Comparison of ENCODE assay signal across 8 cellular contexts in the genomic region with DNA sequence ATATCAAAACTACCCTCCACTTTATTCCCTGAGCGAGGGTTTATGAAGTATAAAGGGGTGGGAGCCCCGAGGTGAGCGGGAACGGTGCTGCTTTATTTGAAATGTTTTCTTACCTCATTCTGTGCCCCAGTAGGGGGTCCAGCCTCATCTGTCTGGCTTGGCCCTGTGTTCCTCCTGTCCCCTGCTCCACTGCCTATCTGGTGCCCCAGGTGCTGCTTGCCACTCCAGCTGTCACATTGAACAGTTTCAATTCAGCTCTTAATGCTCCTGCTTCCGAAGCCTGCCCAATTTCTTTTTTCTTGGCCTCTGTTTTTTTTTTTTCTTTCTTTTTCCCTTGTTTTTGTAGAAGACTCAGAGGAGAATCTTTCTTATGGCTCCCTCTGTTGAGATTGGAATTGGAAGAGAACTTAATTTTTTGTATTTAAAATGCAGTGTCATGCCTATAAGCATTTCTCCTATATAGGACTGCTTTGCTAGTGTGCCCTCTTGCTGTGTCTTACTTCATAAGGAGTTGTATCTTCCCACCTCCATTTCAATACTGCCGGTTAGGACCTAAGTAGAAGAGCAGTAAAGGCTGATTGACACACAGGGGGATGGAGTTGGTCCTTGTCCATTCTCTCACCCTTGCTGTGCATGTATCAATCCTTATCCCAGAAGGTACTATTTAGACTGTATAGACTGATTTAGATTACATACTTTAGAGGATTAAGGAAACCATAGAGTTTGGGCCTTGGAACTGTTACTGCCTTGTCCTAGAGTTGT. TPM values are rescaled to one million over a fixed set of nuclear protein-coding genes. Genes with fewer than 3 reads are reported as not detected.
DNase-seq lines count a peak whose midpoint lies in the region; ATAC-seq and TF ChIP-seq lines count a peak whose summit lies in the region.

No MANE protein-coding gene starts in this region.

- H3K9me3 Mint-ChIP-seq in dendritic cell treated with granulocyte-macrophage colony-stimulating factor and Interleukin-4, amounts not matched to agents 40 ng/mL and 50 ng/mL, for 4 days = no peaks in the 10 kb centered on the region
- no peaks in the 10 kb centered on the region for H3K9me3 Mint-ChIP-seq in nephron progenitor cell

- no peak for ATAC-seq in GM21737 (IDR thresholded peaks at IDR 0.05; ENCODE audit: unreplicated experiment)

- peak overlapping the region; percentile 79; the same call in 1 of the 2 replicates for H3K4me3 ChIP-seq in MG63

- H3K27me3 Mint-ChIP-seq in dendritic cell treated with granulocyte-macrophage colony-stimulating factor and Interleukin-4, amounts not matched to agents 40 ng/mL and 50 ng/mL, for 4 days = no peaks in the 10 kb centered on the region
- peaks cover 7% of the 10 kb centered on the region for H3K27me3 Mint-ChIP-seq in nephron progenitor cell (ENCODE audit: low read depth, poor library complexity)

- H3K4me1 Mint-ChIP-seq in dendritic cell treated with granulocyte-macrophage colony-stimulating factor and Interleukin-4, amounts not matched to agents 40 ng/mL and 50 ng/mL, for 4 days (ENCODE audit: low read depth) = peaks cover 38% of the 10 kb centered on the region
- peaks cover 54% of the 10 kb centered on the region for H3K4me1 Mint-ChIP-seq in nephron progenitor cell

- no peaks in the 10 kb centered on the region for H3K9me3 ChIP-seq in MG63

- peaks cover 48% of the 10 kb centered on the region for H3K36me3 ChIP-seq in MG63

- H3K27me3 ChIP-seq in MG63 = no peaks in the 10 kb centered on the region

- intact Hi-C loops in dendritic cell treated with granulocyte-macrophage colony-stimulating factor and Interleukin-4, amounts not matched to agents 40 ng/mL and 50 ng/mL, for 4 days (cut with micrococcal nuclease) = loop anchor here (10.0 kb wide), 1 partner anchor 855 kb away; a partner anchor contains a TSS

- H3K36me3 Mint-ChIP-seq in dendritic cell treated with granulocyte-macrophage colony-stimulating factor and Interleukin-4, amounts not matched to agents 40 ng/mL and 50 ng/mL, for 4 days (ENCODE audit: low read depth) = peaks cover 46% of the 10 kb centered on the region
- peaks cover 59% of the 10 kb centered on the region for H3K36me3 Mint-ChIP-seq in nephron progenitor cell (ENCODE audit: low read depth)

- H3K27ac Mint-ChIP-seq in dendritic cell treated with granulocyte-macrophage colony-stimulating factor and Interleukin-4, amounts not matched to agents 40 ng/mL and 50 ng/mL, for 4 days = peak overlapping the region; percentile 99
- peak overlapping the region; percentile 100 for H3K27ac Mint-ChIP-seq in nephron progenitor cell

- no peak for TF ChIP-seq CTCF in nephron progenitor cell (IDR thresholded peaks at IDR 0.05)
- TF ChIP-seq CTCF in GM13977 (IDR thresholded peaks at IDR 0.05; ENCODE audit: extremely low read depth, insufficient read depth, missing control alignments) = no peak

- in situ Hi-C loops in GM13977 (cut with MboI; ENCODE audit: low pct_unique_long_range_greater_than_20kb, low sequenced_read_pairs, unreplicated experiment) = no loop called here

- DNase-seq in COR-L47 (lab: John Stamatoyannopoulos, UW) = peak; percentile 22
- DNase-seq in MG63 = no peak
- DNase-seq in nephron progenitor cell = no peak
- no peak for DNase-seq in middle frontal gyrus (ENCODE audit: extremely low spot score, low spot score)
- no peak for DNase-seq in GM13977 (ENCODE audit: low spot score)
- DNase-seq in NCI-H2029 treated with DMSO at 0.1 percent for 48 hours (lab: John Stamatoyannopoulos, UW) = no peak

- H3K4me3 Mint-ChIP-seq in dendritic cell treated with granulocyte-macrophage colony-stimulating factor and Interleukin-4, amounts not matched to agents 40 ng/mL and 50 ng/mL, for 4 days = peak overlapping the region; percentile 95
- H3K4me3 Mint-ChIP-seq in nephron progenitor cell = peak overlapping the region; percentile 100

RNA-seq across cellular contexts. Expression of a gene that starts 2.3 kb away (rescaled TPM):
- total RNA-seq in MG63 (2014; rRNA removed; shearing (Covaris generic); ENCODE audit: low replicate concordance) = 38.6 and 40.2 TPM in 2 replicates
